17 cellular contexts compared by ENCODE assay signal in genomic region chr12:27777141-27777540, GRCh38. TPM values are rescaled to one million over a fixed set of nuclear protein-coding genes. Genes with fewer than 3 reads are reported as not detected.
DNase-seq lines count a peak whose midpoint lies in the region; ATAC-seq and TF ChIP-seq lines count a peak whose summit lies in the region.
"Had no signal": no experiment of that assay in that cellular context is flagged by ENCODE, and none has a peak within 500 bp of the region (broad histone marks: within the 10 kb centered on the region; RNA-seq: fewer than 3 reads in every experiment).

No MANE protein-coding gene starts in this region.

- H2AK9ac ChIP-seq in IMR-90 (replicated peaks; ENCODE audit: low read depth, low read length, poor library complexity): no peak overlapping the region

- TF ChIP-seq RAD21 in IMR-90 (IDR thresholded peaks at IDR 0.05; ENCODE audit: low read length): no peak

- no peaks in the 10 kb centered on the region for H3K9me3 Mint-ChIP-seq in neural crest cell
- H3K9me3 Mint-ChIP-seq in type B pancreatic cell: no peaks in the 10 kb centered on the region

- in situ Hi-C loops in IMR-90 (cut with MboI; ENCODE audit: low sequenced_read_pairs): no loop called here

- no peak overlapping the region for H3K4me3 ChIP-seq in IMR-90 (ENCODE audit: insufficient read depth, low read depth, low read length)
- H3K4me3 ChIP-seq: MG63, Peyer's patch had no signal

- H4K20me1 ChIP-seq in IMR-90 (ENCODE audit: insufficient read depth, low read length): no peaks in the 10 kb centered on the region

- 88% methylated on average over 3 of the region's 5 CpGs; no CpG with 5 or more reads in 1 of the 2 experiments for WGBS in IMR-90 (ENCODE audit: extremely low coverage in 2 of 2, insufficient read length in 1 of 2), 2 experiments

- H3K79me1 ChIP-seq in IMR-90 (ENCODE audit: low read depth in 1 of 2, low read length in 2 of 2): peaks cover 4 to 26% of the 10 kb centered on the region in 2 experiments; a peak in 2 of 4 replicates

- H3K27ac Mint-ChIP-seq in neural crest cell (ENCODE audit: unreplicated experiment) (peak overlapping the region; percentile 9), type B pancreatic cell (peak overlapping the region; percentile 16)

- intact Hi-C loops in IMR-90 (cut with micrococcal nuclease) (no loop called here), posterior vena cava (cut with DNase I) (no loop called here)

- POLR2A ChIA-PET in IMR-90 (lab: Charles Lee; ENCODE audit: unreplicated experiment): interaction anchor here (0.7 kb wide), 1 partner anchor 18 kb away, joined by 3 read pairs; no protein-coding TSS in a partner anchor

- H3K4me3 Mint-ChIP-seq in neural crest cell (peak overlapping the region; percentile 77), type B pancreatic cell (peak overlapping the region; percentile 38)

- H3K27me3 Mint-ChIP-seq in neural crest cell (ENCODE audit: low read depth) (no peaks in the 10 kb centered on the region), type B pancreatic cell (no peaks in the 10 kb centered on the region)

- no peak overlapping the region for H3K4me2 ChIP-seq in IMR-90 (ENCODE audit: low read depth, low read length)

- no peak overlapping the region for H2BK15ac ChIP-seq in IMR-90 (ENCODE audit: low read depth, low read length)

- no peak overlapping the region for H3K4ac ChIP-seq in IMR-90 (ENCODE audit: low read depth, low read length)

- H3K14ac ChIP-seq in IMR-90 (replicated peaks; ENCODE audit: low read depth, low read length): no peak overlapping the region

- no peaks in the 10 kb centered on the region for H3K27me3 ChIP-seq in IMR-90 (ENCODE audit: control insufficient read depth, insufficient read depth, low read length)
- H3K27me3 ChIP-seq: MG63, Peyer's patch had no signal

- no peak overlapping the region for H2BK120ac ChIP-seq in IMR-90 (ENCODE audit: low read depth, low read length)

- peaks cover 35% of the 10 kb centered on the region for H3K4me1 Mint-ChIP-seq in neural crest cell
- H3K4me1 Mint-ChIP-seq in type B pancreatic cell (ENCODE audit: unreplicated experiment): peaks cover 16% of the 10 kb centered on the region

- H3K4me1 ChIP-seq in IMR-90 (ENCODE audit: control insufficient read depth, insufficient read depth, low read length): peaks cover 17% of the 10 kb centered on the region

- H4K91ac ChIP-seq in IMR-90 (ENCODE audit: insufficient read depth, low read depth, low read length): no peak overlapping the region

- H3K36me3 Mint-ChIP-seq in neural crest cell (ENCODE audit: low read depth) (no peaks in the 10 kb centered on the region), type B pancreatic cell (peaks cover 15% of the 10 kb centered on the region)

- no peak for DNase-seq in IMR-90
- peak; percentile 79 for DNase-seq in globus pallidus (ENCODE audit: low spot score)
- no peak for DNase-seq in neural crest cell (ENCODE audit: low read depth, low spot score)
- no peak for DNase-seq in type B pancreatic cell (ENCODE audit: extremely low spot score, unreplicated experiment)
- no peak for DNase-seq in activated naive CD4-positive, alpha-beta T cell (lab: John Stamatoyannopoulos, UW)
- no peak for DNase-seq in posterior vena cava (ENCODE audit: low spot score)
- DNase-seq: AML-193, MG63, NCI-H1092 treated with DMSO at 0.1 percent for 48 hours, NCI-H187, NCI-H2171 treated with DMSO at 0.1 percent for 48 hours, NCI-H510A, NCI-H82, Peyer's patch, SHP77 had no signal

- H3K9me1 ChIP-seq in IMR-90 (ENCODE audit: insufficient read depth, low read length): peaks cover 2% of the 10 kb centered on the region

- no peak overlapping the region for H2BK5ac ChIP-seq in IMR-90 (ENCODE audit: low read depth, low read length, poor library complexity, severe bottlenecking)

- no peak overlapping the region for H2BK20ac ChIP-seq in IMR-90 (ENCODE audit: low read depth, low read length)

- H3K9me3 ChIP-seq in IMR-90 (ENCODE audit: control insufficient read depth, insufficient read depth, low read length): no peaks in the 10 kb centered on the region
- H3K9me3 ChIP-seq: MG63, Peyer's patch had no signal

- H3K27ac ChIP-seq in IMR-90 (ENCODE audit: insufficient read depth, low read length): no peak overlapping the region
- H3K27ac ChIP-seq: Peyer's patch had no signal

- CTCF ChIA-PET in IMR-90 (lab: Yijun Ruan, JAX): no interaction called here

- dilution Hi-C loops in IMR-90 (cut with HindIII; ENCODE audit: low sequenced_read_pairs, unreplicated experiment): no loop called here

- no peak overlapping the region for H4K5ac ChIP-seq in IMR-90 (ENCODE audit: low read depth, low read length)

- no peak overlapping the region for H4K8ac ChIP-seq in IMR-90 (ENCODE audit: low read depth in 2 of 2, low read length in 2 of 2)

- H3K56ac ChIP-seq in IMR-90 (ENCODE audit: extremely low read depth, insufficient read depth, low read length): no peak overlapping the region

- TF ChIP-seq CTCF in IMR-90 (conservative IDR thresholded peaks at IDR 0.05; ENCODE audit: low read depth, low read length): no peak
- TF ChIP-seq CTCF in neural crest cell (conservative IDR thresholded peaks at IDR 0.05): no peak
- TF ChIP-seq CTCF in type B pancreatic cell (conservative IDR thresholded peaks at IDR 0.05): no peak

- H3K9ac ChIP-seq in IMR-90 (ENCODE audit: low read depth, low read length): no peak overlapping the region

- no peak overlapping the region for H3K18ac ChIP-seq in IMR-90 (ENCODE audit: low read depth, low read length)

- ATAC-seq in IMR-90 (ENCODE audit: low read depth) (no peak), HG03342 (IDR thresholded peaks at IDR 0.05; ENCODE audit: unreplicated experiment) (no peak)

- H3K23ac ChIP-seq in IMR-90 (ENCODE audit: low read depth, low read length): no peak overlapping the region

- no peak overlapping the region for H2AFZ ChIP-seq in IMR-90 (replicated peaks; ENCODE audit: low read length, poor library complexity)

- no TSS peak for BruUV-seq in IMR-90 (replicated peaks; lab: Mats Ljungman, UMichigan)

- no peak for TF ChIP-seq POLR2A in IMR-90 (IDR thresholded peaks at IDR 0.05; ENCODE audit: low read depth, low read length)

- 0 out of 2 replicates have a peak, but pooled peaks cover 4% of the 10 kb centered on the region for H3K36me3 ChIP-seq in IMR-90 (ENCODE audit: control insufficient read depth, insufficient read depth, low read length)
- H3K36me3 ChIP-seq: Peyer's patch had no signal

- 0 out of 2 replicates have a peak overlapping the region, but pooled peaks have one; percentile 36 for H2AK5ac ChIP-seq in IMR-90 (ENCODE audit: low read depth, low read length)

TF ChIP-seq in IMR-90, 13 proteins besides CTCF, POLR2A, EP300 and RAD21:
- no peak for TF ChIP-seq MXI1 (IDR thresholded peaks at IDR 0.05; ENCODE audit: borderline replicate concordance, low read depth, low read length)
- TF ChIP-seq FOS (IDR thresholded peaks at IDR 0.05; ENCODE audit: low read depth, low read length): no peak
- TF ChIP-seq NFE2L2 (IDR thresholded peaks at IDR 0.05; ENCODE audit: low read depth, low read length): no peak
- TF ChIP-seq SMC3 (IDR thresholded peaks at IDR 0.05; ENCODE audit: low read depth, low read length): no peak
- TF ChIP-seq ELK1 (IDR thresholded peaks at IDR 0.05; ENCODE audit: borderline replicate concordance, low read depth, low read length): no peak
- no peak for TF ChIP-seq USF2 (IDR thresholded peaks at IDR 0.05; ENCODE audit: low read depth, low read length)
- no peak for TF ChIP-seq RFX5 (IDR thresholded peaks at IDR 0.05; ENCODE audit: low read depth, low read length)
- TF ChIP-seq BHLHE40 (IDR thresholded peaks at IDR 0.05; ENCODE audit: low read depth, low read length): no peak
- no peak for TF ChIP-seq CEBPB (IDR thresholded peaks at IDR 0.05; ENCODE audit: low read depth, low read length)
- TF ChIP-seq MAZ (IDR thresholded peaks at IDR 0.05; ENCODE audit: borderline replicate concordance, low read depth, low read length): no peak
- TF ChIP-seq MAFK (IDR thresholded peaks at IDR 0.05; ENCODE audit: low read depth, low read length): no peak
- no peak for TF ChIP-seq CHD1 (IDR thresholded peaks at IDR 0.05; ENCODE audit: low read depth, low read length)
- TF ChIP-seq RCOR1 (IDR thresholded peaks at IDR 0.05; ENCODE audit: insufficient replicate concordance, low read length): no peak

RNA-seq across cellular contexts. Expression of gene KLHL42, which starts 2.9 kb away (rescaled TPM):
- total RNA-seq in IMR-90 (2012; rRNA removed): 28.3 and 33.1 TPM in 2 replicates
- 16.0 and 16.7 TPM in 2 replicates for polyA plus RNA-seq in IMR-90 (2012; rRNA removed)
- 5.9 and 12.5 TPM in 2 replicates for polyA plus RNA-seq in IMR-90 (2012; cell fraction: cytosol; rRNA removed)
- 40.8 and 46.2 TPM in 2 replicates for polyA plus RNA-seq in IMR-90 (2012; cell fraction: nucleus; rRNA removed; ENCODE audit: low replicate concordance)
- 36.4 and 38.5 TPM in 2 replicates for total RNA-seq in neural crest cell
- 30.6 and 40.3 TPM in 2 replicates for total RNA-seq in type B pancreatic cell (ENCODE audit: low replicate concordance)
- 10 to 100 TPM; 48.2 to 48.9 TPM for total RNA-seq in posterior vena cava

RNA-seq across cellular contexts. Expression of gene MANSC4, which starts 2.9 kb away (rescaled TPM):
- total RNA-seq in IMR-90 (2012; rRNA removed) (not detected in 2 replicates), neural crest cell (not detected in 2 replicates), type B pancreatic cell (ENCODE audit: low replicate concordance) (0.36 TPM in 1 of 2 replicates, not detected in the other), posterior vena cava (not detected)
- not detected in 2 replicates for polyA plus RNA-seq in IMR-90 (2012; rRNA removed)
- not detected in 2 replicates for polyA plus RNA-seq in IMR-90 (2012; cell fraction: cytosol; rRNA removed)
- polyA plus RNA-seq in IMR-90 (2012; cell fraction: nucleus; rRNA removed; ENCODE audit: low replicate concordance): 0.08 TPM in 1 of 2 replicates, not detected in the other
- total RNA-seq: H1, Peyer's patch had no signal
- polyA plus RNA-seq: H1 had no signal
